In the genomic region with DNA sequence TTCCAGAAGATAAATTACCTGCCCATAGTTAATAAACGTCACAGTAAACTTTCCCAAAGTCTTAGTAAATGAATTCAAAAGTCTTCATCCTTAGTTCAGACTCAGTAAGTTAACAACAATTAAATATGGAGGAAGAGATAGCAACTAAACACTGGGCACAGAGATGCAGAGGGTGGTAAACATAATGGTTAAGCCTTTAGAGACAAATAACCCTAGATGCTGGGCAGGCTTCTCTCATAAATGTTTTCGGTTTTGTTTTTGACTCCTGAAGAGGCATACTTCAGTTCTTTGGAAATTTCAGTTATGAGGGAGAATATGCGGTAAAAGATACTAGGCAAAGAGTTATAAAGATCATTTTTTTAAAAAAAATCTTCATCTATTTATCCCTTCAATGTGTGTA, we compare ENCODE assay signal across 3 cellular contexts.
"Had no signal": no experiment of that assay in that cellular context is flagged by ENCODE, and none has a peak within 500 bp of the region (broad histone marks: within the 10 kb centered on the region; RNA-seq: fewer than 3 reads in every experiment).

No MANE protein-coding gene starts in this region.

- ATAC-seq: GM12878 had no signal

- DNase-seq: GDM1, GF-D8 had no signal

- H3K4me3 ChIP-seq: GM12878 had no signal
